Comparison of ENCODE assay signal across 1 cellular context in the genomic region with DNA sequence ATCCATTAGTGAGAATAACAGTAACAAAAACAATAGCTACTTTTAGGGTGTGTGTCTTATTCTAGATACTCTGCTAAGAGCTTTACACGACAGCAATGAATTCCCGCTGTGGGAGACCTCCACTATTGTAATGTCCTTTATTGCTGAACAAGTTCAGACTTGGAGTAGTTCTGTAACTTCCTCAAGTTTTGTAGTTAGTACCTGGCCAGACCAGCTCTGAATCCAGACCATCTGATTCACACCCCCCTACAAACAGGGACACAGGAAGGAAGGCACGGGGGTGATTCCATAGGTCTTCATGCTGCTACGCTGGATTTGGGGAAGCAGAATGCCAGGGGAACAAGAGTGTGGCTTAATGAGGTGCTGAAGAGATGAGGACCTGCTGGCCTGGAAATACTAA.
TF ChIP-seq lines count a peak whose summit lies in the region.

No MANE protein-coding gene starts in this region.

TF ChIP-seq in IMR-90, 13 proteins besides CTCF, POLR2A, EP300 and RAD21 (continued from another document):
- TF ChIP-seq, protein P1, sequence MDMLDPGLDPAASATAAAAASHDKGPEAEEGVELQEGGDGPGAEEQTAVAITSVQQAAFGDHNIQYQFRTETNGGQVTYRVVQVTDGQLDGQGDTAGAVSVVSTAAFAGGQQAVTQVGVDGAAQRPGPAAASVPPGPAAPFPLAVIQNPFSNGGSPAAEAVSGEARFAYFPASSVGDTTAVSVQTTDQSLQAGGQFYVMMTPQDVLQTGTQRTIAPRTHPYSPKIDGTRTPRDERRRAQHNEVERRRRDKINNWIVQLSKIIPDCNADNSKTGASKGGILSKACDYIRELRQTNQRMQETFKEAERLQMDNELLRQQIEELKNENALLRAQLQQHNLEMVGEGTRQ (IDR thresholded peaks at IDR 0.05; ENCODE audit: low read depth, low read length) = no peak
- TF ChIP-seq MXI1 (IDR thresholded peaks at IDR 0.05; ENCODE audit: borderline replicate concordance, low read depth, low read length) (no peak), NFE2L2 (IDR thresholded peaks at IDR 0.05; ENCODE audit: low read depth, low read length) (no peak), MAFK (IDR thresholded peaks at IDR 0.05; ENCODE audit: low read depth, low read length) (no peak), CEBPB (IDR thresholded peaks at IDR 0.05; ENCODE audit: low read depth, low read length) (no peak), RFX5 (IDR thresholded peaks at IDR 0.05; ENCODE audit: low read depth, low read length) (no peak), SMC3 (IDR thresholded peaks at IDR 0.05; ENCODE audit: low read depth, low read length) (no peak), MAZ (IDR thresholded peaks at IDR 0.05; ENCODE audit: borderline replicate concordance, low read depth, low read length) (no peak), FOS (IDR thresholded peaks at IDR 0.05; ENCODE audit: low read depth, low read length) (no peak)
- TF ChIP-seq, protein P2, sequence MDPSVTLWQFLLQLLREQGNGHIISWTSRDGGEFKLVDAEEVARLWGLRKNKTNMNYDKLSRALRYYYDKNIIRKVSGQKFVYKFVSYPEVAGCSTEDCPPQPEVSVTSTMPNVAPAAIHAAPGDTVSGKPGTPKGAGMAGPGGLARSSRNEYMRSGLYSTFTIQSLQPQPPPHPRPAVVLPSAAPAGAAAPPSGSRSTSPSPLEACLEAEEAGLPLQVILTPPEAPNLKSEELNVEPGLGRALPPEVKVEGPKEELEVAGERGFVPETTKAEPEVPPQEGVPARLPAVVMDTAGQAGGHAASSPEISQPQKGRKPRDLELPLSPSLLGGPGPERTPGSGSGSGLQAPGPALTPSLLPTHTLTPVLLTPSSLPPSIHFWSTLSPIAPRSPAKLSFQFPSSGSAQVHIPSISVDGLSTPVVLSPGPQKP (IDR thresholded peaks at IDR 0.05; ENCODE audit: borderline replicate concordance, low read depth, low read length) = no peak
TF ChIP-seq in IMR-90: peak in this region for 0.
